14 cellular contexts compared by ENCODE assay signal in the genomic region with DNA sequence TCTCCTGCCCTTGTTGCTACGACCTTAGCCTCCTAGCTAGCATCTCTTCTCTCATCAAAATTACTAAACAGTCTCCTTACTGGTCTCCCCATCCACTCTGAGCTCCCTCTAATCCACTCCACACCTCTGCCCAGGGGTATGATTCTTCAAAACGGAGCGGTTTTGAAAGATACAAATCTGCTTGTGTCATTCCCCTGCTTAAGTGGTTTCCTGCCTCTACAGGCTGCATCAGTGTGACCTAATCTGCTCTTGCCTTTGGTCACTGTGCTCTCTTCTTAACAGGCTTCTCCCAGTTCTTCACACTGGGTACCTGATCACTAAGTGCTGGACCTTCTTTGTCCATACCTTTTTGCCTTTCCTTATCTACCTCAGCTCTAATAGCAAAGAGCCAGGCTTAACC.
DNase-seq lines count a peak whose midpoint lies in the region; ATAC-seq, FAIRE-seq and TF ChIP-seq lines count a peak whose summit lies in the region.
"Had no signal": no experiment of that assay in that cellular context is flagged by ENCODE, and none has a peak within 500 bp of the region (broad histone marks: within the 10 kb centered on the region; RNA-seq: fewer than 3 reads in every experiment).

No MANE protein-coding gene starts in this region.

- no peak overlapping the region for H3K23ac ChIP-seq in IMR-90 (ENCODE audit: low read depth, low read length)

- no peak overlapping the region for H2BK20ac ChIP-seq in IMR-90 (ENCODE audit: low read depth, low read length)

- H3K36me3 ChIP-seq in IMR-90 (ENCODE audit: control insufficient read depth, insufficient read depth, low read length): no peaks in the 10 kb centered on the region
- no peaks in the 10 kb centered on the region for H3K36me3 ChIP-seq in K562 (ENCODE audit: control insufficient read depth, insufficient read depth, low read length)
- H3K36me3 ChIP-seq: breast epithelium had no signal

- no peak overlapping the region for H4K5ac ChIP-seq in IMR-90 (ENCODE audit: low read depth, low read length)

- peak overlapping the region; percentile 24 to 50 for H3K27ac Mint-ChIP-seq in natural killer cell treated with Interleukin-12 subunit alpha and Interleukin-12 subunit beta and Interleukin-15 and Interleukin-18, amount 100 ng/mL, for 72 hours

- H3K4me1 ChIP-seq in IMR-90 (ENCODE audit: control insufficient read depth, insufficient read depth, low read length) (peaks cover 2% of the 10 kb centered on the region; the same call in 1 of the 2 replicates), K562 (replicated peaks in 1 of 2; ENCODE audit: control insufficient read depth in 2 of 2, insufficient read depth in 2 of 2, low read length in 2 of 2) (no peaks in the 10 kb centered on the region)
- H3K4me1 ChIP-seq: breast epithelium had no signal

- H2AK9ac ChIP-seq in IMR-90 (replicated peaks; ENCODE audit: low read depth, low read length, poor library complexity): no peak overlapping the region

- H3K27ac ChIP-seq in IMR-90 (ENCODE audit: insufficient read depth, low read length) (no peak overlapping the region), K562 (ENCODE audit: extremely low read depth, low read depth, low read length) (no peak overlapping the region)
- H3K27ac ChIP-seq: breast epithelium had no signal

- H3K27me3 Mint-ChIP-seq in natural killer cell treated with Interleukin-12 subunit alpha and Interleukin-12 subunit beta and Interleukin-15 and Interleukin-18, amount 100 ng/mL, for 72 hours: no peaks in the 10 kb centered on the region

- H3K9me1 ChIP-seq in IMR-90 (ENCODE audit: insufficient read depth, low read length): no peaks in the 10 kb centered on the region
- H3K9me1 ChIP-seq in K562 (ENCODE audit: control insufficient read depth, insufficient read depth, low read length): no peaks in the 10 kb centered on the region

- TF ChIP-seq RAD21 in IMR-90 (IDR thresholded peaks at IDR 0.05; ENCODE audit: low read length): no peak
- no peak for TF ChIP-seq RAD21 in K562 (CRISPR knock-in tag; conservative IDR thresholded peaks at IDR 0.05 in 1 of 2, IDR thresholded peaks at IDR 0.05 in 1 of 2)

- ATAC-seq in IMR-90 (ENCODE audit: low read depth): no peak
- peak; percentile 77 for ATAC-seq in K562
- ATAC-seq in natural killer cell treated with Interleukin-12 subunit alpha and Interleukin-12 subunit beta and Interleukin-15 and Interleukin-18, amount 100 ng/mL, for 72 hours: peak; percentile 76 to 80
- no peak for ATAC-seq in activated CD4-positive, CD25-positive, alpha-beta regulatory T cell treated with anti-CD3 and anti-CD28 coated beads, Interleukin-2, amount 50 U/mL, for 24 hours
- ATAC-seq in GM19023 (IDR thresholded peaks at IDR 0.05; ENCODE audit: unreplicated experiment): no peak
- ATAC-seq in GM18505 (IDR thresholded peaks at IDR 0.05; ENCODE audit: unreplicated experiment): no peak
- ATAC-seq: HCT116, HepG2 had no signal

- H3K4me1 Mint-ChIP-seq in natural killer cell treated with Interleukin-12 subunit alpha and Interleukin-12 subunit beta and Interleukin-15 and Interleukin-18, amount 100 ng/mL, for 72 hours (ENCODE audit: low read depth in 2 of 2): peaks cover 11 to 12% of the 10 kb centered on the region in 2 donors

- DNase-seq in IMR-90 (no peak), OCI-M1 (lab: John Stamatoyannopoulos, UW) (peak; percentile 72), K562 (ENCODE audit: extremely low read depth in 1 of 4, low spot score in 3 of 4) (peak in 2 of 4 experiments; percentile 6 to 9)
- no peak for DNase-seq in natural killer cell treated with Interleukin-12 subunit alpha and Interleukin-12 subunit beta and Interleukin-15 and Interleukin-18, amount 100 ng/mL, for 72 hours (ENCODE audit: low spot score)
- DNase-seq: mammary epithelial cell, NCI-H2081, right cardiac atrium had no signal

- no peaks in the 10 kb centered on the region; a peak in 2 of 4 replicates for H3K79me1 ChIP-seq in IMR-90 (ENCODE audit: low read depth in 1 of 2, low read length in 2 of 2)

- CTCF ChIA-PET in IMR-90 (lab: Yijun Ruan, JAX) (no interaction called here), K562 (lab: Yijun Ruan, JAX; ENCODE audit: low intra/inter-chr PET ratio) (no interaction called here)

- H4K8ac ChIP-seq in IMR-90 (ENCODE audit: low read depth in 2 of 2, low read length in 2 of 2): no peak overlapping the region

- no peak for TF ChIP-seq POLR2A in IMR-90 (IDR thresholded peaks at IDR 0.05; ENCODE audit: low read depth, low read length)
- no peak for TF ChIP-seq POLR2A in K562 (conservative IDR thresholded peaks at IDR 0.05)
- no peak for TF ChIP-seq POLR2A in GM18505 (IDR thresholded peaks at IDR 0.05; ENCODE audit: borderline replicate concordance, extremely low read depth, insufficient read depth, insufficient read length)

- no peak overlapping the region for H3K18ac ChIP-seq in IMR-90 (ENCODE audit: low read depth, low read length)

- no peak overlapping the region for H3K4me3 ChIP-seq in IMR-90 (ENCODE audit: insufficient read depth, low read depth, low read length)
- no peak overlapping the region for H3K4me3 ChIP-seq in K562
- H3K4me3 ChIP-seq: breast epithelium had no signal

- intact Hi-C loops in IMR-90 (cut with micrococcal nuclease): no loop called here
- intact Hi-C loops in K562 (cut with micrococcal nuclease): no loop called here

- dilution Hi-C loops in IMR-90 (cut with HindIII; ENCODE audit: low sequenced_read_pairs, unreplicated experiment): no loop called here

- H3K56ac ChIP-seq in IMR-90 (ENCODE audit: extremely low read depth, insufficient read depth, low read length): no peak overlapping the region

- no peak overlapping the region for H4K91ac ChIP-seq in IMR-90 (ENCODE audit: insufficient read depth, low read depth, low read length)

- H2BK5ac ChIP-seq in IMR-90 (ENCODE audit: low read depth, low read length, poor library complexity, severe bottlenecking): no peak overlapping the region

- no peaks in the 10 kb centered on the region for H3K9me3 ChIP-seq in IMR-90 (ENCODE audit: control insufficient read depth, insufficient read depth, low read length)
- H3K9me3 ChIP-seq in K562 (replicated peaks; ENCODE audit: control insufficient read depth, insufficient read depth, low read depth, low read length): no peaks in the 10 kb centered on the region
- H3K9me3 ChIP-seq: breast epithelium had no signal

- H3K27me3 ChIP-seq in IMR-90 (ENCODE audit: control insufficient read depth, insufficient read depth, low read length) (no peaks in the 10 kb centered on the region), K562 (ENCODE audit: control insufficient read depth in 2 of 2, insufficient read depth in 2 of 2, low read length in 2 of 2) (peaks cover 7 to 11% of the 10 kb centered on the region in 2 experiments; a peak in 4 of 5 replicates)
- H3K27me3 ChIP-seq: breast epithelium had no signal

- H4K20me1 ChIP-seq in IMR-90 (ENCODE audit: insufficient read depth, low read length): no peaks in the 10 kb centered on the region
- no peaks in the 10 kb centered on the region for H4K20me1 ChIP-seq in K562 (replicated peaks; ENCODE audit: control insufficient read depth, insufficient read depth, low read length)

- no peak for FAIRE-seq in K562 (lab: Jason Lieb, UNC)
- FAIRE-seq: endothelial cell of umbilical vein, HepG2 had no signal

- no peak overlapping the region for H2BK15ac ChIP-seq in IMR-90 (ENCODE audit: low read depth, low read length)

- no peak overlapping the region for H3K4ac ChIP-seq in IMR-90 (ENCODE audit: low read depth, low read length)

- H3K79me2 ChIP-seq in K562 (ENCODE audit: control insufficient read depth, insufficient read depth, low read length): no peaks in the 10 kb centered on the region

- H3K9ac ChIP-seq in IMR-90 (ENCODE audit: low read depth, low read length): no peak overlapping the region
- no peak overlapping the region for H3K9ac ChIP-seq in K562 (ENCODE audit: insufficient read depth in 1 of 2, low read depth in 2 of 2, low read length in 2 of 2)

- H2AK5ac ChIP-seq in IMR-90 (ENCODE audit: low read depth, low read length): no peak overlapping the region

- 100% methylated on average over 1 of the region's 3 CpGs; no CpG with 5 or more reads in 1 of the 2 experiments for WGBS in IMR-90 (ENCODE audit: extremely low coverage in 2 of 2, insufficient read length in 1 of 2), 2 experiments
- 2% methylated on average over 3 of the region's 3 CpGs for WGBS in K562 (ENCODE audit: insufficient coverage, low coverage, missing lambda C conversion rate)

- H2BK120ac ChIP-seq in IMR-90 (ENCODE audit: low read depth, low read length): no peak overlapping the region

- no peak for TF ChIP-seq EP300 in K562 (IDR thresholded peaks at IDR 0.05; ENCODE audit: low read length)

- H3K4me2 ChIP-seq in IMR-90 (ENCODE audit: low read depth, low read length) (no peak overlapping the region), K562 (ENCODE audit: insufficient read depth, low read length) (no peak overlapping the region)

- no peaks in the 10 kb centered on the region for H3K36me3 Mint-ChIP-seq in natural killer cell treated with Interleukin-12 subunit alpha and Interleukin-12 subunit beta and Interleukin-15 and Interleukin-18, amount 100 ng/mL, for 72 hours

- POLR2A ChIA-PET in IMR-90 (lab: Charles Lee; ENCODE audit: unreplicated experiment) (no interaction called here), K562 (lab: Yijun Ruan, JAX) (interaction anchor here (1.0 kb wide), 1 partner anchor 10 kb away, joined by 3 read pairs; no protein-coding TSS in a partner anchor)

- BruUV-seq in IMR-90 (replicated peaks; lab: Mats Ljungman, UMichigan) (no TSS peak), K562 (replicated peaks; lab: Mats Ljungman, UMichigan) (no TSS peak)

- H3K14ac ChIP-seq in IMR-90 (replicated peaks; ENCODE audit: low read depth, low read length): peak overlapping the region; percentile 30; the same call in 1 of the 2 replicates

- H3K4me3 Mint-ChIP-seq in natural killer cell treated with Interleukin-12 subunit alpha and Interleukin-12 subunit beta and Interleukin-15 and Interleukin-18, amount 100 ng/mL, for 72 hours: peak overlapping the region; percentile 53

- H2AFZ ChIP-seq in IMR-90 (replicated peaks; ENCODE audit: low read length, poor library complexity) (no peak overlapping the region), K562 (ENCODE audit: low read depth, low read length) (no peak overlapping the region)

- in situ Hi-C loops in IMR-90 (cut with MboI; ENCODE audit: low sequenced_read_pairs) (no loop called here), K562 (cut with MboI) (no loop called here)

- TF ChIP-seq CTCF in IMR-90 (conservative IDR thresholded peaks at IDR 0.05; ENCODE audit: low read depth, low read length) (no peak), K562 (IDR thresholded peaks at IDR 0.05 in 2 of 3, conservative IDR thresholded peaks at IDR 0.05 in 1 of 3; ENCODE audit: insufficient read depth in 2 of 3, low read depth in 1 of 3, low read length in 3 of 3) (no peak)

- H3K9me3 Mint-ChIP-seq in natural killer cell treated with Interleukin-12 subunit alpha and Interleukin-12 subunit beta and Interleukin-15 and Interleukin-18, amount 100 ng/mL, for 72 hours: no peaks in the 10 kb centered on the region

TF ChIP-seq in IMR-90, 13 proteins besides CTCF, POLR2A, EP300 and RAD21 (continues in another document):
- no peak for TF ChIP-seq BHLHE40 (IDR thresholded peaks at IDR 0.05; ENCODE audit: low read depth, low read length)

TF ChIP-seq in K562, 482 proteins besides CTCF, POLR2A, EP300 and RAD21 (continues in another document):
- no peak for TF ChIP-seq BRD9 (IDR thresholded peaks at IDR 0.05; ENCODE audit: low read depth, partially characterized antibody)
- peak; percentile 31; the same call in 1 of the 2 replicates for TF ChIP-seq FOSL1 (tag; conservative IDR thresholded peaks at IDR 0.05)
- TF ChIP-seq PHB (CRISPR knock-in tag; IDR thresholded peaks at IDR 0.05): no peak

Comparison
In these comparisons a context has a peak if more than half of its experiments do, and no peak if none do; other contexts are left out.
1. ATAC-seq: peak in K562 (single experiment) and natural killer cell treated with Interleukin-12 subunit alpha and Interleukin-12 subunit beta and Interleukin-15 and Interleukin-18, amount 100 ng/mL, for 72 hours (2 of 2); none in IMR-90 (single experiment), activated CD4-positive, CD25-positive, alpha-beta regulatory T cell treated with anti-CD3 and anti-CD28 coated beads, Interleukin-2, amount 50 U/mL, for 24 hours (0 of 2), GM19023 (single experiment) and GM18505 (single experiment).